18 cellular contexts compared by ENCODE assay signal in the genomic region with DNA sequence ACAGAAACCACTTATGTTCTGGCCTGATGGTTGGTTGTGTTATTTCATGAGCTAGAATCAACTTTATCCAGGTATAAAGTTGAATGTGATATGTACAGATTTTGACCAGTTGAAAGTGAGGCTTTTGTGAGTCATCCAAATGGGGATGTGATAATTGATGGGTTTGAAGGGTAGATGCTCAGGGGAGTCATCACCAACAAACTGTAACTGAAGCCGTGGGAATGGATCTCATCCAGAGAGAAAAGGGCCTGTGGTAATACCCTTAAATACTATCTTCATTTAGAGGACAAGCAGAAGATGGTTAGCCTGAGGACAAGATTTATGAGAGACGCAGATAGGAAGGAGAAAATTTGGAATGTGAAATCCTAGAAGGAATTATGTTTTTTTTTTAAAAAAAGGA.
DNase-seq lines count a peak whose midpoint lies in the region; ATAC-seq, FAIRE-seq and TF ChIP-seq lines count a peak whose summit lies in the region.
"Had no signal": no experiment of that assay in that cellular context is flagged by ENCODE, and none has a peak within 500 bp of the region (broad histone marks: within the 10 kb centered on the region; RNA-seq: fewer than 3 reads in every experiment).

No MANE protein-coding gene starts in this region.

- no peaks in the 10 kb centered on the region for H3K9me3 ChIP-seq in keratinocyte (ENCODE audit: control insufficient read depth, low read depth, low read length)

- dilution Hi-C loops in keratinocyte (cut with MboI; ENCODE audit: extremely low pct_ligation_motif_present, low sequenced_read_pairs), result no loop called here

- in situ Hi-C loops in GM13976 (cut with MboI; ENCODE audit: low sequenced_read_pairs, unreplicated experiment), result no loop called here

- TF ChIP-seq CTCF in keratinocyte (optimal IDR thresholded peaks at IDR 0.05 in 1 of 3, IDR thresholded peaks at IDR 0.05 in 1 of 3, conservative IDR thresholded peaks at IDR 0.05 in 1 of 3; ENCODE audit: extremely low read depth in 1 of 3, insufficient read depth in 2 of 3, low read length in 3 of 3), result no peak
- TF ChIP-seq CTCF in GM13976 (IDR thresholded peaks at IDR 0.05; ENCODE audit: borderline replicate concordance, control extremely low read depth, extremely low read depth, insufficient read depth, missing control alignments), result no peak

- intact Hi-C loops in Right ventricle myocardium superior (cut with DNase I) (no loop called here), left cardiac atrium (cut with DNase I) (no loop called here)

- H3K36me3 ChIP-seq in keratinocyte (ENCODE audit: control insufficient read depth in 2 of 2, extremely low read depth in 1 of 2, insufficient read depth in 2 of 2, low read length in 2 of 2), result no peaks in the 10 kb centered on the region

- FAIRE-seq in keratinocyte (lab: Jason Lieb, UNC), result peak; percentile 17
- FAIRE-seq: A204.1 had no signal

- no peaks in the 10 kb centered on the region for H3K4me1 ChIP-seq in keratinocyte (ENCODE audit: control insufficient read depth, extremely low read depth, insufficient read depth, low read length)

- no peak overlapping the region for H3K4me3 ChIP-seq in keratinocyte (ENCODE audit: control insufficient read depth in 2 of 3, extremely low read depth in 1 of 3, insufficient read depth in 2 of 3, low read depth in 1 of 3, low read length in 3 of 3)

- no peak overlapping the region for H3K27ac ChIP-seq in keratinocyte (ENCODE audit: control insufficient read depth, insufficient read depth, low read length)
- H3K27ac ChIP-seq: C4-2B, RWPE1 had no signal

- H3K9me1 ChIP-seq in keratinocyte (ENCODE audit: control insufficient read depth, extremely low read depth, insufficient read depth, low read length), result no peaks in the 10 kb centered on the region

- no peak overlapping the region for H3K4me2 ChIP-seq in keratinocyte (ENCODE audit: control insufficient read depth, extremely low read depth, insufficient read depth, low read depth, low read length)

- no peak overlapping the region for H2AFZ ChIP-seq in keratinocyte (ENCODE audit: control insufficient read depth, low read length)

- no peak for DNase-seq in Right ventricle myocardium superior
- DNase-seq in left cardiac atrium, result no peak
- DNase-seq in NCI-H446 treated with DMSO at 0.1 percent for 48 hours (lab: John Stamatoyannopoulos, UW), result peak; percentile 77
- no peak for DNase-seq in keratinocyte (ENCODE audit: low read depth, low spot score)
- no peak for DNase-seq in GM13976 (ENCODE audit: low spot score)
- DNase-seq in NCI-H1930 (lab: John Stamatoyannopoulos, UW), result no peak
- no peak for DNase-seq in activated T-cell treated with anti-CD3 and anti-CD28 coated beads for 4 hours
- DNase-seq: GDM1; H7; HFFc6; KBM-7; NCI-H1092 treated with DMSO at 0.1 percent for 48 hours; NCI-H1436 treated with DMSO at 0.1 percent for 48 hours; NCI-H2029; NK-92 treated with Interleukin-12 subunit alpha and Interleukin-12 subunit beta, amount 100 ng/mL, for 24 hours had no signal

- H3K79me2 ChIP-seq in keratinocyte (ENCODE audit: control insufficient read depth, insufficient read depth, low read length), result no peaks in the 10 kb centered on the region

- H3K9ac ChIP-seq in keratinocyte (ENCODE audit: control insufficient read depth, extremely low read depth, insufficient read depth, low read length), result no peak overlapping the region

- no peaks in the 10 kb centered on the region for H4K20me1 ChIP-seq in keratinocyte (ENCODE audit: control insufficient read depth, extremely low read depth, insufficient read depth, low read length)

- H3K27me3 ChIP-seq in keratinocyte (ENCODE audit: control insufficient read depth, extremely low read depth, insufficient read depth, low read length), result no peaks in the 10 kb centered on the region

- ATAC-seq in Right ventricle myocardium superior (ENCODE audit: poor library complexity), result peak; percentile 25
- no peak for ATAC-seq in left cardiac atrium
